8 cellular contexts compared by ENCODE assay signal in genomic region chr7:129613016-129613337, GRCh38. TPM values are rescaled to one million over a fixed set of nuclear protein-coding genes. Genes with fewer than 3 reads are reported as not detected.
DNase-seq lines count a peak whose midpoint lies in the region; ATAC-seq and TF ChIP-seq lines count a peak whose summit lies in the region.

No MANE protein-coding gene starts in this region.

- H3K36me3 ChIP-seq in HAP-1 (replicated peaks): peaks cover 13% of the 10 kb centered on the region

- H3K4me3 ChIP-seq in HAP-1 (peak overlapping the region; percentile 66), right cardiac atrium (ENCODE audit: low read length) (peak overlapping the region; percentile 97), skin epidermis (peak overlapping the region; percentile 61 to 81 (median 72))

- H3K4me3 Mint-ChIP-seq in activated B cell treated with CpG ODN at 0.5 μM for 24 hours: peak overlapping the region; percentile 91

- H3K27ac Mint-ChIP-seq in activated B cell treated with CpG ODN at 0.5 μM for 24 hours: peak overlapping the region; percentile 92

- H3K36me3 Mint-ChIP-seq in activated B cell treated with CpG ODN at 0.5 μM for 24 hours (ENCODE audit: low read depth): peaks cover 22% of the 10 kb centered on the region

- POLR2A ChIA-PET in activated B cell treated with CpG ODN at 0.5 μM for 24 hours (lab: Charles Lee): interaction anchor here (0.5 to 2.2 kb wide), 7 partner anchors 18 to 433 kb away, joined by 3 to 8 read pairs (median 4); no protein-coding TSS in a partner anchor

- ATAC-seq in activated B cell treated with CpG ODN at 0.5 μM for 24 hours (ENCODE audit: low read depth): no peak
- ATAC-seq in right cardiac atrium: no peak
- ATAC-seq in HG03025 (IDR thresholded peaks at IDR 0.05; ENCODE audit: low FRiP score, unreplicated experiment): no peak

- CTCF ChIA-PET in activated B cell treated with CpG ODN at 0.5 μM for 24 hours (lab: Charles Lee): interaction anchor here (0.7 to 2.2 kb wide), 7 partner anchors 10 to 397 kb away, joined by 3 to 10 read pairs (median 4); no protein-coding TSS in a partner anchor

- DNase-seq in HAP-1 (ENCODE audit: low spot score in 2 of 2) (no peak), activated B cell treated with CpG ODN at 0.5 μM for 24 hours (no peak), right cardiac atrium (no peak), kidney glomerular epithelial cell (lab: John Stamatoyannopoulos, UW) (no peak), posterior cingulate gyrus (no peak), hypothalamus (lab: John Stamatoyannopoulos, UW) (no peak)

- WGBS in right cardiac atrium: 26% methylated on average over 5 of the region's 5 CpGs

- no peak for TF ChIP-seq CTCF in activated B cell treated with CpG ODN at 0.5 μM for 24 hours (IDR thresholded peaks at IDR 0.05)

- H3K4me1 ChIP-seq in HAP-1 (peaks cover 42% of the 10 kb centered on the region), right cardiac atrium (ENCODE audit: control insufficient read depth, insufficient read depth, low read length) (peaks cover 2% of the 10 kb centered on the region)

- intact Hi-C loops in activated B cell treated with CpG ODN at 0.5 μM for 24 hours (cut with micrococcal nuclease) (loop anchor here (2.0 to 10.0 kb wide), 4 partner anchors 164 to 678 kb away; partner anchors contain the start of genes AHCYL2 and IRF5), right cardiac atrium (cut with DNase I) (no loop called here), posterior cingulate gyrus (cut with DNase I) (loop anchor here (2.0 to 10.0 kb wide), 2 partner anchors 22 to 388 kb away; partner anchors contain the start of gene AHCYL2)

- H3K9me3 Mint-ChIP-seq in activated B cell treated with CpG ODN at 0.5 μM for 24 hours: no peaks in the 10 kb centered on the region

- H3K27ac ChIP-seq in right cardiac atrium (ENCODE audit: low read length) (no peak overlapping the region), skin epidermis (peak overlapping the region in 15 of 21 experiments; percentile 89 to 98 (median 96))

- H3K27me3 ChIP-seq in HAP-1 (ENCODE audit: low read depth) (no peaks in the 10 kb centered on the region), right cardiac atrium (ENCODE audit: control insufficient read depth, insufficient read depth) (no peaks in the 10 kb centered on the region)

- in situ Hi-C loops in HAP-1 (cut with MboI; ENCODE audit: low sequenced_read_pairs): no loop called here

- H3K27me3 Mint-ChIP-seq in activated B cell treated with CpG ODN at 0.5 μM for 24 hours: no peaks in the 10 kb centered on the region

- peaks cover 60% of the 10 kb centered on the region for H3K4me1 Mint-ChIP-seq in activated B cell treated with CpG ODN at 0.5 μM for 24 hours

- H3K9me3 ChIP-seq in HAP-1 (no peaks in the 10 kb centered on the region), right cardiac atrium (ENCODE audit: control insufficient read depth, low read length) (no peaks in the 10 kb centered on the region)

RNA-seq across cellular contexts. Expression of gene NRF1, which starts 1.5 kb away (rescaled TPM):
- total RNA-seq in activated B cell treated with CpG ODN at 0.5 μM for 24 hours: 27.4 and 29.8 TPM in 2 replicates
- 10 to 100 TPM; 16.5 to 20.0 (median 19.4) TPM for total RNA-seq in right cardiac atrium
- polyA plus RNA-seq in right cardiac atrium: 5.7 TPM

Comparison
In these comparisons a context has a peak if more than half of its experiments do, and no peak if none do; other contexts are left out.
1. intact Hi-C loops: an anchor here in activated B cell treated with CpG ODN at 0.5 μM for 24 hours (2.0 to 10.0 kb wide) and posterior cingulate gyrus (2.0 to 10.0 kb wide); none called in right cardiac atrium.